ENCODE assay signal across 9 cellular contexts in genomic region chr16:82061861-82062525, GRCh38.
A peak's percentile ranks its signal among the peaks of the same experiment; 100 is the strongest.
DNase-seq lines count a peak whose midpoint lies in the region; TF ChIP-seq lines count a peak whose summit lies in the region.
"Had no signal": no experiment of that assay in that cellular context is flagged by ENCODE, and none has a peak within 500 bp of the region (broad histone marks: within the 10 kb centered on the region; RNA-seq: fewer than 3 reads in every experiment).

No MANE protein-coding gene starts in this region.

- peaks cover 14% of the 10 kb centered on the region for H3K27me3 Mint-ChIP-seq in nephron progenitor cell (ENCODE audit: low read depth, poor library complexity)

- H3K4me3 ChIP-seq in LNCaP clone FGC (ENCODE audit: low read depth, low read length): no peak overlapping the region
- H3K4me3 ChIP-seq in cardiac fibroblast (replicated peaks in 1 of 2; ENCODE audit: low read depth in 2 of 2, low read length in 2 of 2): no peak overlapping the region

- DNase-seq in DMS 273 (lab: John Stamatoyannopoulos, UW; ENCODE audit: unreplicated experiment) (peak; percentile 65), DMS 273 treated with DMSO at 0.1 percent for 48 hours (lab: John Stamatoyannopoulos, UW) (no peak), LNCaP clone FGC (ENCODE audit: low read depth) (no peak), cardiac fibroblast (ENCODE audit: low read depth in 2 of 2) (peak in 1 of 2 donors; percentile 63), nephron progenitor cell (no peak), DMS79 (lab: John Stamatoyannopoulos, UW) (no peak), NCI-H2029 treated with DMSO at 0.1 percent for 48 hours (lab: John Stamatoyannopoulos, UW) (no peak)
- no peak for DNase-seq in activated T-cell treated with anti-CD3 and anti-CD28 coated beads, Interleukin-2, amount 50 U/mL, for 1 hour

- peaks cover 37% of the 10 kb centered on the region for H3K4me1 Mint-ChIP-seq in nephron progenitor cell
- H3K4me1 Mint-ChIP-seq: nephron had no signal

- peak; percentile 51 for TF ChIP-seq CTCF in LNCaP clone FGC (IDR thresholded peaks at IDR 0.05; ENCODE audit: control insufficient read depth, extremely low read depth, insufficient read depth)
- peak; percentile 48 for TF ChIP-seq CTCF in cardiac fibroblast (IDR thresholded peaks at IDR 0.05; ENCODE audit: low read depth, low read length)
- TF ChIP-seq CTCF in nephron progenitor cell (IDR thresholded peaks at IDR 0.05): peak; percentile 32

- H3K36me3 Mint-ChIP-seq in nephron progenitor cell (ENCODE audit: low read depth): no peaks in the 10 kb centered on the region

- H3K9me3 Mint-ChIP-seq in nephron progenitor cell: peaks cover 7% of the 10 kb centered on the region
- H3K9me3 Mint-ChIP-seq: nephron had no signal

- H3K27ac Mint-ChIP-seq in nephron progenitor cell: no peak overlapping the region
- H3K27ac Mint-ChIP-seq: nephron had no signal

- no peak overlapping the region for H3K4me3 Mint-ChIP-seq in nephron progenitor cell
- H3K4me3 Mint-ChIP-seq: nephron had no signal
